ENCODE assay signal across 15 cellular contexts in the genomic region with DNA sequence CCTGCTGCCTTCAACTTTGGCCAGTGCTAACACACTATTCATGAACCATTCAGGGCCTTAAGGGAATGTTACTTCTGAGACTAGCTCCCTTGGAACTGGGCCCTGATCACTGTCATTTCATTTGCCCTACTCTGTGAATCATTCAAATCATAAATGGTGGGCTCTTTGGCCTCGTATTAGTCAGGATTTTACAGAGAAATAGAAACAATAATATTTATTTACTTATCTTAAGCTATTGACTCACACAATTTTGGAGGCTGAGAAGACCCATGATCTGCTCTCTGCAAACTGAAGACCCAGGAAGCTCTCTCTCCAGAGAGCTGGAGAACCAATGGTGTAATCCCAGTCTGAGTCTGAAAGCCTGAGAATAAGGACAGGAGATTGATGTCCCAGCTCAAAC.
DNase-seq lines count a peak whose midpoint lies in the region; ATAC-seq and TF ChIP-seq lines count a peak whose summit lies in the region.
"Had no signal": no experiment of that assay in that cellular context is flagged by ENCODE, and none has a peak within 500 bp of the region (broad histone marks: within the 10 kb centered on the region; RNA-seq: fewer than 3 reads in every experiment).

No MANE protein-coding gene starts in this region.

- POLR2A ChIA-PET in PC-3 (lab: Charles Lee; ENCODE audit: unreplicated experiment): interaction anchor here (0.6 kb wide), 1 partner anchor 19 kb away, joined by 4 read pairs; no protein-coding TSS in a partner anchor

- H3K27ac ChIP-seq in PC-3 (ENCODE audit: low read length): peak overlapping the region; percentile 84
- H3K27ac ChIP-seq: BLaER1 treated with 17β-estradiol and CSF1 and Interleukin-3, amounts not matched to agents 10 nM and 100 nM had no signal

- DNase-seq in ELR (ENCODE audit: low read depth): peak; percentile 21
- DNase-seq in PC-3: peak; percentile 85
- peak; percentile 55 for DNase-seq in fibroblast of mammary gland (ENCODE audit: low read depth)
- no peak for DNase-seq in superior temporal gyrus (ENCODE audit: extremely low spot score)
- no peak for DNase-seq in AG08395 (ENCODE audit: low spot score)
- no peak for DNase-seq in inferior parietal cortex (ENCODE audit: extremely low spot score)
- DNase-seq: Calu3; CD4-positive, alpha-beta T cell; DMS 273 treated with DMSO at 0.1 percent for 48 hours; GDM1; GOT3; H9; KBM-7 had no signal

- peaks cover 20% of the 10 kb centered on the region for H3K4me1 ChIP-seq in PC-3 (ENCODE audit: insufficient read depth, low read length)
- H3K4me1 ChIP-seq: BLaER1 treated with 17β-estradiol and CSF1 and Interleukin-3, amounts not matched to agents 10 nM and 100 nM had no signal

- ATAC-seq in PC-3 (peak; percentile 82), HG03521 (IDR thresholded peaks at IDR 0.05; ENCODE audit: unreplicated experiment) (no peak)

- H3K4me2 ChIP-seq in PC-3 (ENCODE audit: low read length): peak overlapping the region; percentile 16; the same call in 1 of the 2 replicates
- H3K4me2 ChIP-seq: BLaER1 treated with 17β-estradiol and CSF1 and Interleukin-3, amounts not matched to agents 10 nM and 100 nM had no signal

- no peak overlapping the region for H3K4me3 ChIP-seq in PC-3 (ENCODE audit: low read length)
- no peak overlapping the region for H3K4me3 ChIP-seq in fibroblast of mammary gland (ENCODE audit: control insufficient read depth, low read depth, low read length)
- H3K4me3 ChIP-seq: BLaER1 treated with 17β-estradiol and CSF1 and Interleukin-3, amounts not matched to agents 10 nM and 100 nM had no signal

- no peaks in the 10 kb centered on the region for H3K79me2 ChIP-seq in PC-3 (ENCODE audit: low read length)

- no peak overlapping the region for H2AFZ ChIP-seq in PC-3 (ENCODE audit: low read length)

- H3K36me3 ChIP-seq in PC-3 (ENCODE audit: low read depth, low read length): peaks cover 10% of the 10 kb centered on the region; the same call in 1 of the 2 replicates
- H3K36me3 ChIP-seq: BLaER1 treated with 17β-estradiol and CSF1 and Interleukin-3, amounts not matched to agents 10 nM and 100 nM had no signal

- H3K9ac ChIP-seq in PC-3 (ENCODE audit: low read length): peak overlapping the region; percentile 44; the same call in 1 of the 2 replicates
- H3K9ac ChIP-seq: BLaER1 treated with 17β-estradiol and CSF1 and Interleukin-3, amounts not matched to agents 10 nM and 100 nM had no signal

- H3K9me2 ChIP-seq in PC-3 (replicated peaks; ENCODE audit: low read length): no peaks in the 10 kb centered on the region

- no peaks in the 10 kb centered on the region for H3K27me3 ChIP-seq in PC-3 (ENCODE audit: low read length)
- H3K27me3 ChIP-seq: BLaER1 treated with 17β-estradiol and CSF1 and Interleukin-3, amounts not matched to agents 10 nM and 100 nM had no signal

- no TSS peak for BruUV-seq in PC-3 (replicated peaks; lab: Mats Ljungman, UMichigan)

- H3K9me3 ChIP-seq in PC-3 (ENCODE audit: low read length): peaks cover 21% of the 10 kb centered on the region; the same call in 1 of the 2 replicates

- intact Hi-C loops in PC-3 (cut with micrococcal nuclease): loop anchor here (10.0 kb wide), 1 partner anchor 57 kb away; no protein-coding TSS in a partner anchor

- no peaks in the 10 kb centered on the region for H3F3A ChIP-seq in PC-3 (ENCODE audit: low read length, unreplicated experiment)

- H4K20me1 ChIP-seq in PC-3 (ENCODE audit: low read length): no peaks in the 10 kb centered on the region
- H4K20me1 ChIP-seq: BLaER1 treated with 17β-estradiol and CSF1 and Interleukin-3, amounts not matched to agents 10 nM and 100 nM had no signal

- TF ChIP-seq CTCF in PC-3 (conservative IDR thresholded peaks at IDR 0.05; ENCODE audit: low read depth, low read length) (no peak), fibroblast of mammary gland (conservative IDR thresholded peaks at IDR 0.05; ENCODE audit: control insufficient read depth, insufficient read depth, low read depth, low read length) (no peak)

- CTCF ChIA-PET in PC-3 (lab: Charles Lee): no interaction called here

Comparison
In these comparisons a context has a peak if more than half of its experiments do, and no peak if none do; other contexts are left out.
1. DNase-seq: peak in ELR (single experiment), PC-3 (single experiment) and fibroblast of mammary gland (single experiment); none in superior temporal gyrus (single experiment), AG08395 (single experiment) and inferior parietal cortex (single experiment).